Comparison of ENCODE assay signal across 1 cellular context in genomic region chr10:113019096-113019495, GRCh38.
A peak's percentile ranks its signal among the peaks of the same experiment; 100 is the strongest.
TF ChIP-seq lines count a peak whose summit lies in the region.

No MANE protein-coding gene starts in this region.

TF ChIP-seq in HepG2, 621 proteins besides CTCF, POLR2A, EP300 and RAD21:
- TF ChIP-seq SSRP1 (CRISPR knock-in tag; IDR thresholded peaks at IDR 0.05) (no peak), ZNF460 (CRISPR knock-in tag; IDR thresholded peaks at IDR 0.05; ENCODE audit: borderline replicate concordance) (no peak), ARID4A (CRISPR knock-in tag; IDR thresholded peaks at IDR 0.05; ENCODE audit: borderline replicate concordance) (0 out of 2 replicates have a peak, but pooled peaks have one; percentile 11), ZNF652 (CRISPR knock-in tag; IDR thresholded peaks at IDR 0.05; ENCODE audit: borderline replicate concordance, low read depth) (0 out of 2 replicates have a peak, but pooled peaks have one; percentile 11), KAT8 (CRISPR knock-in tag; IDR thresholded peaks at IDR 0.05) (no peak), FOXC1 (CRISPR knock-in tag; IDR thresholded peaks at IDR 0.05; ENCODE audit: borderline replicate concordance) (0 out of 2 replicates have a peak, but pooled peaks have one; percentile 44), ZNF615 (CRISPR knock-in tag; IDR thresholded peaks at IDR 0.05; ENCODE audit: borderline replicate concordance) (no peak), ZNF761 (CRISPR knock-in tag; conservative IDR thresholded peaks at IDR 0.05) (0 out of 2 replicates have a peak, but pooled peaks have one; percentile 2), ZNF781 (CRISPR knock-in tag; IDR thresholded peaks at IDR 0.05; ENCODE audit: borderline replicate concordance, not compliant biosample characterization) (no peak)
- TF ChIP-seq, protein P1, sequence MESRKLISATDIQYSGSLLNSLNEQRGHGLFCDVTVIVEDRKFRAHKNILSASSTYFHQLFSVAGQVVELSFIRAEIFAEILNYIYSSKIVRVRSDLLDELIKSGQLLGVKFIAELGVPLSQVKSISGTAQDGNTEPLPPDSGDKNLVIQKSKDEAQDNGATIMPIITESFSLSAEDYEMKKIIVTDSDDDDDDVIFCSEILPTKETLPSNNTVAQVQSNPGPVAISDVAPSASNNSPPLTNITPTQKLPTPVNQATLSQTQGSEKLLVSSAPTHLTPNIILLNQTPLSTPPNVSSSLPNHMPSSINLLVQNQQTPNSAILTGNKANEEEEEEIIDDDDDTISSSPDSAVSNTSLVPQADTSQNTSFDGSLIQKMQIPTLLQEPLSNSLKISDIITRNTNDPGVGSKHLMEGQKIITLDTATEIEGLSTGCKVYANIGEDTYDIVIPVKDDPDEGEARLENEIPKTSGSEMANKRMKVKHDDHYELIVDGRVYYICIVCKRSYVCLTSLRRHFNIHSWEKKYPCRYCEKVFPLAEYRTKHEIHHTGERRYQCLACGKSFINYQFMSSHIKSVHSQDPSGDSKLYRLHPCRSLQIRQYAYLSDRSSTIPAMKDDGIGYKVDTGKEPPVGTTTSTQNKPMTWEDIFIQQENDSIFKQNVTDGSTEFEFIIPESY (CRISPR knock-in tag; IDR thresholded peaks at IDR 0.05), result no peak
TF ChIP-seq in HepG2: peak in this region for 4.
